Comparison of ENCODE assay signal across 15 cellular contexts in the genomic region with DNA sequence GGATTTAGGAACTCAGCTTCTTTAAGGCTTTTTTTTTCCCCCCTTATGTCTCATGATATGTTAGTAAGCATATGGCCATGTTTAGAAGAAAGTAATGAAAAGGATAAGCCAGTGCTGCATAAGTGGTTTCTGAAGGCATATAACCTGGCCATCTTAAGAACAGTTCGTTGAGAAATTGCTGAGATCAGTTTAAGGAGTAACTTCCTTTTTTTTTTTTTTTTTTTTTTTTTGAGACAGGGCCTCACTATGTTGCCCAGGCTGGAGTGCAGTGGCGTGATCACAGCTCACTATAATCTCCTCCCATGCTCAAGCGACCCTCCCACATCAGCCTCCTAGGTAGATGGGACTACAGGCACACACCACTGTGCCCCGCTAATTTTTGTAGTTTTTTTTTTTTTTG.
"Had no signal": no experiment of that assay in that cellular context is flagged by ENCODE, and none has a peak within 500 bp of the region (broad histone marks: within the 10 kb centered on the region; RNA-seq: fewer than 3 reads in every experiment).

No MANE protein-coding gene starts in this region.

- H3K4me1 ChIP-seq: breast epithelium, right atrium auricular region had no signal

- H3K4me3 ChIP-seq: breast epithelium, right atrium auricular region, skin epidermis, testis had no signal

- H3K36me3 Mint-ChIP-seq: activated CD4-positive, alpha-beta memory T cell treated with anti-CD3 and anti-CD28 coated beads for 36 hours; immature natural killer cell had no signal

- H3K4me1 Mint-ChIP-seq: immature natural killer cell had no signal

- ATAC-seq: esophagus mucosa; naive thymus-derived CD8-positive, alpha-beta T cell; stimulated activated naive CD8-positive, alpha-beta T cell treated with anti-CD3 and anti-CD28 coated beads, Interleukin-15, amount 100 ng/mL, for 72 hours had no signal

- H3K27ac Mint-ChIP-seq: activated CD4-positive, alpha-beta memory T cell treated with anti-CD3 and anti-CD28 coated beads for 36 hours; activated naive CD8-positive, alpha-beta T cell treated with anti-CD3 and anti-CD28 coated beads, Interleukin-2, amount 10 ng/mL, durations not matched to agents 7 days and 5 days; immature natural killer cell; stimulated activated naive CD8-positive, alpha-beta T cell treated with anti-CD3 and anti-CD28 coated beads, Interleukin-15, amount 100 ng/mL, for 72 hours had no signal

- H3K27ac ChIP-seq: breast epithelium, neutrophil, right atrium auricular region, skin epidermis, testis had no signal

- H3K4me3 Mint-ChIP-seq: activated CD4-positive, alpha-beta memory T cell treated with anti-CD3 and anti-CD28 coated beads for 36 hours; activated naive CD8-positive, alpha-beta T cell treated with anti-CD3 and anti-CD28 coated beads, Interleukin-2, amount 10 ng/mL, durations not matched to agents 7 days and 5 days; immature natural killer cell; naive thymus-derived CD8-positive, alpha-beta T cell; stimulated activated naive CD8-positive, alpha-beta T cell treated with anti-CD3 and anti-CD28 coated beads, Interleukin-15, amount 100 ng/mL, for 72 hours had no signal

- H3K27me3 Mint-ChIP-seq: activated CD4-positive, alpha-beta memory T cell treated with anti-CD3 and anti-CD28 coated beads for 36 hours; activated naive CD8-positive, alpha-beta T cell treated with anti-CD3 and anti-CD28 coated beads, Interleukin-2, amount 10 ng/mL, durations not matched to agents 7 days and 5 days; naive thymus-derived CD8-positive, alpha-beta T cell; stimulated activated naive CD8-positive, alpha-beta T cell treated with anti-CD3 and anti-CD28 coated beads, Interleukin-15, amount 100 ng/mL, for 72 hours had no signal

- H3K9me3 Mint-ChIP-seq: activated CD4-positive, alpha-beta memory T cell treated with anti-CD3 and anti-CD28 coated beads for 36 hours; activated naive CD8-positive, alpha-beta T cell treated with anti-CD3 and anti-CD28 coated beads, Interleukin-2, amount 10 ng/mL, durations not matched to agents 7 days and 5 days; stimulated activated naive CD8-positive, alpha-beta T cell treated with anti-CD3 and anti-CD28 coated beads, Interleukin-15, amount 100 ng/mL, for 72 hours had no signal

- H3K27me3 ChIP-seq: breast epithelium, neutrophil, right atrium auricular region, testis had no signal

- H3K9me3 ChIP-seq: breast epithelium, neutrophil, right atrium auricular region, testis had no signal

- DNase-seq: activated CD4-positive, alpha-beta memory T cell treated with anti-CD3 and anti-CD28 coated beads for 36 hours; activated gamma-delta T cell treated with Interleukin-2 at 50 U/mL for 16 hours; activated naive CD8-positive, alpha-beta T cell treated with anti-CD3 and anti-CD28 coated beads, Interleukin-2, amount 10 ng/mL, durations not matched to agents 7 days and 5 days; activated T-cell treated with anti-CD3 and anti-CD28 coated beads, Interleukin-2, amount 50 U/mL, for 48 hours; aorta; immature natural killer cell; naive thymus-derived CD8-positive, alpha-beta T cell; stimulated activated CD4-positive, alpha-beta T cell treated with anti-CD3 and anti-CD28 coated beads, Interleukin-4, amount 100 ng/mL, for 4 hours; stimulated activated naive CD8-positive, alpha-beta T cell treated with anti-CD3 and anti-CD28 coated beads, Interleukin-15, amount 100 ng/mL, for 72 hours; testis had no signal
